ENCODE assay signal across 8 cellular contexts in the genomic region with DNA sequence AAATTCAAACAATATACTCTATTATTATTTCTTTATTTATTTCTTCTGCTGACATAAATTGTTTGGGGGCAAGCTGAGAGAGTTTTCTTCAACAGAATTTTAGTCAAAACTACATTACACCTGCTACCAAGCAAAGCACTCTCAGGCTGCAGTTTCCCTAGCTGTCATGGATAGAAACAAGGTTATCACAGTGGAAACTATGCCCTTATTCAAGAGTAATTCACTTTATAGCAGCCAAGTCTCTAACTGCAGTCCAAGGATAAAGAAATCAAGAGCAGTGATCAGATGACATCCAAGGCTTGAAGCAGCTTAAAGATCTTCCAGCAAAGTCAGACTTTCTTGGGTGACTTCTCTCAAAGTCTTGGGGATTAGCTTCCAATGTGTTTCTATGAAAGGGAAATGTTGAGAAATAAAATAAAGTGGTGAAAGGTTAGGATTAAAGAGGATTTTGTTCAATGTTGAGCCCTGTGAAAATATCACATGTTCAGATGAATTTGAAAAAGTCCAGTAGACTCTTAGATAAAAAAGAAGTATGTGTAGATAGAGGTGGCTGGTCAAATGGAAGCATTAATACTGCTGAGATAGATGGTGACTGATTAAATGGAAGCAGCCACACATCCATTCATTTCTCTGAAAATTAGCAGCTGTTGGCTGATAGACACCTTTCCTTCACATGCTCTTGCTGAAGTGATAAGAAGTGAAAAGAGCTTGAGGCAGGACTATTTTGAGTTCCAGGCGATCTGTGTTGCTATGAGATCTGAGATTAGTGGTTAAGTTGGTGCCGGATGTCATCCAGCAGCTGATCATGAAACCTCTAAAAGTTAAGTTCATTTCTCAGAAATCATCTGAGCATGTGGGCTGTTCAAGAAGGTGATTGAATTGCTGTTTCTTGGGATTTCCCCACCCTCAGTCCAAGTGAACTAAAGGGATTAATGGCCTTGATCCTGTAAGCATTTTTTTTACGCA.
DNase-seq lines count a peak whose midpoint lies in the region; ATAC-seq and TF ChIP-seq lines count a peak whose summit lies in the region.

No MANE protein-coding gene starts in this region.

- no peaks in the 10 kb centered on the region for H3K27me3 ChIP-seq in cardiac muscle cell
- H3K27me3 ChIP-seq in GM23338 (ENCODE audit: insufficient read depth): no peaks in the 10 kb centered on the region

- intact Hi-C loops in cardiac septum (cut with DNase I): no loop called here

- peaks cover 34% of the 10 kb centered on the region for H3K4me1 ChIP-seq in cardiac muscle cell (ENCODE audit: low read depth)
- no peaks in the 10 kb centered on the region for H3K4me1 ChIP-seq in GM23338 (ENCODE audit: insufficient read depth)

- H3K36me3 ChIP-seq in cardiac muscle cell (no peaks in the 10 kb centered on the region), GM23338 (ENCODE audit: insufficient read depth) (no peaks in the 10 kb centered on the region)

- H3K9me3 ChIP-seq in cardiac muscle cell (ENCODE audit: low read depth): no peaks in the 10 kb centered on the region

- no peak for TF ChIP-seq CTCF in cardiac muscle cell (IDR thresholded peaks at IDR 0.05; ENCODE audit: low read depth, low read length)
- no peak for TF ChIP-seq CTCF in GM23338 (conservative IDR thresholded peaks at IDR 0.05; ENCODE audit: low read depth in 2 of 2)

- ATAC-seq in HG03460 (IDR thresholded peaks at IDR 0.05; ENCODE audit: unreplicated experiment): peak; percentile 88
- peak; percentile 80 to 81 for ATAC-seq in activated T-cell treated with anti-CD3 and anti-CD28 coated beads, Interleukin-2, amount 50 U/mL, for 4 hours
- no peak for ATAC-seq in GM23338

- H3K4me3 ChIP-seq in cardiac muscle cell (no peak overlapping the region), GM23338 (no peak overlapping the region)

- no peaks in the 10 kb centered on the region for H3K27me3 Mint-ChIP-seq in activated T-cell treated with anti-CD3 and anti-CD28 coated beads, Interleukin-2, amount 50 U/mL, for 4 hours (ENCODE audit: low read depth)
- H3K27me3 Mint-ChIP-seq in GM23338 (ENCODE audit: insufficient read depth, low read depth, poor library complexity): peaks cover 1% of the 10 kb centered on the region

- peaks cover 2% of the 10 kb centered on the region for H3K36me3 Mint-ChIP-seq in activated T-cell treated with anti-CD3 and anti-CD28 coated beads, Interleukin-2, amount 50 U/mL, for 4 hours (ENCODE audit: insufficient read depth)
- H3K36me3 Mint-ChIP-seq in GM23338 (ENCODE audit: low read depth): peaks cover 3% of the 10 kb centered on the region; the same call in 1 of the 3 replicates

- 0 out of 2 replicates have a peak, but pooled peaks cover 3% of the 10 kb centered on the region for H3K9me2 ChIP-seq in GM23338 (ENCODE audit: insufficient read depth)

- peaks cover 86% of the 10 kb centered on the region for H3K4me1 Mint-ChIP-seq in activated T-cell treated with anti-CD3 and anti-CD28 coated beads, Interleukin-2, amount 50 U/mL, for 4 hours (ENCODE audit: low read depth)
- H3K4me1 Mint-ChIP-seq in GM23338: peaks cover 4% of the 10 kb centered on the region; the same call in 1 of the 3 replicates

- H3K27ac ChIP-seq in cardiac muscle cell (peak overlapping the region; percentile 56), GM23338 (ENCODE audit: low read depth) (no peak overlapping the region)

- no peak overlapping the region for H3K27ac Mint-ChIP-seq in GM23338

- H2AFZ ChIP-seq in GM23338: no peak overlapping the region

- no peak overlapping the region for H3K4me2 ChIP-seq in GM23338

- DNase-seq in cardiac muscle cell (ENCODE audit: low read depth in 1 of 2, low spot score in 1 of 2) (no peak), cardiac septum (ENCODE audit: low spot score) (no peak), renal cortical epithelial cell (ENCODE audit: low read depth) (peak; percentile 92), NCI-H187 (lab: John Stamatoyannopoulos, UW) (no peak), GM23338 (ENCODE audit: low spot score) (no peak), DMS114 treated with DMSO at 0.1 percent for 48 hours (lab: John Stamatoyannopoulos, UW; ENCODE audit: unreplicated experiment) (no peak)
- DNase-seq in activated T-cell treated with anti-CD3 and anti-CD28 coated beads, Interleukin-2, amount 50 U/mL, for 4 hours: peak; percentile 47

- H4K20me1 ChIP-seq in GM23338 (replicated peaks; ENCODE audit: insufficient read depth): no peaks in the 10 kb centered on the region

- H3K79me2 ChIP-seq in GM23338 (replicated peaks; ENCODE audit: insufficient read depth): no peaks in the 10 kb centered on the region

- peaks cover 6% of the 10 kb centered on the region for H3K9me3 Mint-ChIP-seq in activated T-cell treated with anti-CD3 and anti-CD28 coated beads, Interleukin-2, amount 50 U/mL, for 4 hours
- H3K9me3 Mint-ChIP-seq in GM23338: peaks cover 6% of the 10 kb centered on the region; the same call in 2 of the 3 replicates

- H3K4me3 Mint-ChIP-seq in activated T-cell treated with anti-CD3 and anti-CD28 coated beads, Interleukin-2, amount 50 U/mL, for 4 hours: peak overlapping the region; percentile 39
- H3K4me3 Mint-ChIP-seq in GM23338: no peak overlapping the region

- no peaks in the 10 kb centered on the region for H3F3A ChIP-seq in GM23338 (replicated peaks; ENCODE audit: low read depth)

TF ChIP-seq in GM23338, 12 proteins besides CTCF, POLR2A, EP300 and RAD21 (continues in another document):
- TF ChIP-seq REST (IDR thresholded peaks at IDR 0.05; ENCODE audit: unreplicated experiment) (no peak), POLR2AphosphoS5 (IDR thresholded peaks at IDR 0.05; ENCODE audit: low read depth) (no peak), ZNF114 (CRISPR knock-in tag; IDR thresholded peaks at IDR 0.05) (no peak), CREB1 (CRISPR knock-in tag; IDR thresholded peaks at IDR 0.05; ENCODE audit: low read depth) (no peak), ETS1 (IDR thresholded peaks at IDR 0.05) (no peak), EZH2phosphoT487 (IDR thresholded peaks at IDR 0.05; ENCODE audit: unreplicated experiment) (no peak), JUNB (IDR thresholded peaks at IDR 0.05; ENCODE audit: unreplicated experiment) (no peak), STAT1 (IDR thresholded peaks at IDR 0.05; ENCODE audit: unreplicated experiment) (no peak)

Comparison
In these comparisons a context has a peak if more than half of its experiments do, and no peak if none do; other contexts are left out.
1. DNase-seq: peak in activated T-cell treated with anti-CD3 and anti-CD28 coated beads, Interleukin-2, amount 50 U/mL, for 4 hours (single experiment) and renal cortical epithelial cell (single experiment); none in cardiac muscle cell (0 of 2), cardiac septum (single experiment), NCI-H187 (0 of 2), GM23338 (single experiment) and DMS114 treated with DMSO at 0.1 percent for 48 hours (single experiment).